Comparison of ENCODE assay signal across 8 cellular contexts in the genomic region with DNA sequence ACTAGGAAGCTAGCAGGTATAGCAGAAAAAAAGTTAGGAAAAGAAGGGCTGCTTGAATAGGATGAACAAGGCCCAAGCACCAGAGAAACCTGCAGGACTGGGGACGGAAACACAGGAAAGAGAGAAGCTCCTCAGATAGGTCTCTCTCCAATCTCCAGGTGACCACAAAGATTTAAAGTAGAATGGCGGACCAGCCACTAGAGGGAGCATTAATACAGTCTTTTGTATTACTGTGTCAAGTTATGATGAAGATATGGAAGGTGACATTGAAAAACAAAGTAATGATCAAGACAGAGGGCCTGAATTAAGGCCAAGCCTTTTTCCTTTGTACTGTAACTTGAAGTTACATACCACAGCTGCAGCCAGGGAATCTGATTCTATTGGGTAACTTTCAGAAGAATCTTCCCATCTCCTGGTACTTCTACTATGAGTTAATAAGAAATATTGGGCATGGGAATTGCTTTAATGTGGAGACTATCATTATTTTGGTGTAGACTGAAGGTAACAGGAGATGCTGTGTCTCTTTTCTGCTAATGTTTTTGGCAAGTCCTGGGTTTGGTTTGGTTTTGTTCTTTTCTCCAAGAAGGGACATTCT. TPM values are rescaled to one million over a fixed set of nuclear protein-coding genes. Genes with fewer than 3 reads are reported as not detected.
DNase-seq lines count a peak whose midpoint lies in the region; ATAC-seq and TF ChIP-seq lines count a peak whose summit lies in the region.

No MANE protein-coding gene starts in this region.

- TF ChIP-seq CTCF in OCI-LY3 (IDR thresholded peaks at IDR 0.05; ENCODE audit: low read depth, low read length): peak; percentile 76
- TF ChIP-seq CTCF in gastroesophageal sphincter (IDR thresholded peaks at IDR 0.05): peak; percentile 45 to 58 (median 48)
- peak; percentile 10 to 52 (median 26) for TF ChIP-seq CTCF in sigmoid colon (IDR thresholded peaks at IDR 0.05)

- no peaks in the 10 kb centered on the region for H4K20me1 ChIP-seq in OCI-LY3 (ENCODE audit: insufficient read depth, low read length)

- intact Hi-C loops in sigmoid colon (cut with DNase I): no loop called here

- no peak overlapping the region for H3K9ac ChIP-seq in OCI-LY3 (ENCODE audit: low read length)

- 15 to 25% methylated on average over 2 of the region's 2 CpGs for WGBS in gastroesophageal sphincter (ENCODE audit: low coverage in 1 of 2), 2 donors
- 10 to 12% methylated on average over 2 of the region's 2 CpGs for WGBS in sigmoid colon, 2 donors

- H3K27me3 ChIP-seq in OCI-LY3 (ENCODE audit: low read depth, low read length): peaks cover 12% of the 10 kb centered on the region; the same call in 1 of the 2 replicates
- no peaks in the 10 kb centered on the region for H3K27me3 ChIP-seq in gastroesophageal sphincter
- H3K27me3 ChIP-seq in sigmoid colon: no peaks in the 10 kb centered on the region

- peaks cover 29% of the 10 kb centered on the region for H3K4me1 ChIP-seq in OCI-LY3 (ENCODE audit: low read length)
- no peaks in the 10 kb centered on the region for H3K4me1 ChIP-seq in gastroesophageal sphincter
- H3K4me1 ChIP-seq in sigmoid colon: no peaks in the 10 kb centered on the region

- no peak overlapping the region for H3K27ac ChIP-seq in OCI-LY3 (ENCODE audit: low read length)
- H3K27ac ChIP-seq in gastroesophageal sphincter: no peak overlapping the region
- no peak overlapping the region for H3K27ac ChIP-seq in sigmoid colon

- ATAC-seq in GM19035 (IDR thresholded peaks at IDR 0.05; ENCODE audit: unreplicated experiment): peak; percentile 78
- peak; percentile 89 for ATAC-seq in HG03159 (IDR thresholded peaks at IDR 0.05; ENCODE audit: unreplicated experiment)
- no peak for ATAC-seq in gastroesophageal sphincter

- H3K36me3 ChIP-seq in OCI-LY3 (replicated peaks; ENCODE audit: low read depth, low read length) (no peaks in the 10 kb centered on the region), gastroesophageal sphincter (no peaks in the 10 kb centered on the region), sigmoid colon (no peaks in the 10 kb centered on the region)

- no peaks in the 10 kb centered on the region for H3K79me2 ChIP-seq in OCI-LY3 (ENCODE audit: low read length)

- peak; percentile 54 for DNase-seq in COLO829 (ENCODE audit: low spot score)
- DNase-seq in activated T-helper 1 cell treated with Interleukin-2 at 50 U/mL for 16 hours (ENCODE audit: low read depth): peak; percentile 29
- no peak for DNase-seq in sigmoid colon
- no peak for DNase-seq in GOT3 (lab: John Stamatoyannopoulos, UW)

- H3K9me3 ChIP-seq in OCI-LY3 (ENCODE audit: insufficient read depth, low read length) (no peaks in the 10 kb centered on the region), gastroesophageal sphincter (peaks cover 0 to 4% (median 0%) of the 10 kb centered on the region in 3 donors), sigmoid colon (no peaks in the 10 kb centered on the region)

- no peak overlapping the region for H2AFZ ChIP-seq in OCI-LY3 (ENCODE audit: low read depth, low read length)

- no peak for TF ChIP-seq EP300 in gastroesophageal sphincter (IDR thresholded peaks at IDR 0.05)
- TF ChIP-seq EP300 in sigmoid colon (IDR thresholded peaks at IDR 0.05): no peak

- H3K4me2 ChIP-seq in OCI-LY3 (ENCODE audit: low read length): peak overlapping the region; percentile 43

- H3K4me3 ChIP-seq in OCI-LY3 (ENCODE audit: low read length) (no peak overlapping the region), gastroesophageal sphincter (no peak overlapping the region), sigmoid colon (no peak overlapping the region)

- TF ChIP-seq POLR2A in gastroesophageal sphincter (IDR thresholded peaks at IDR 0.05) (no peak), sigmoid colon (IDR thresholded peaks at IDR 0.05) (no peak)

RNA-seq across cellular contexts. Expression of a gene that starts 33.8 kb away (rescaled TPM):
- not detected for total RNA-seq in gastroesophageal sphincter
- total RNA-seq in sigmoid colon: under 1 TPM in 2 of 4 donors, not detected in 2; 0.28 to 0.41 TPM
- polyA plus RNA-seq in sigmoid colon: under 1 TPM in 1 of 3 donors, not detected in 2; 0.06 TPM

RNA-seq across cellular contexts. Expression of a gene that starts 44.9 kb away (rescaled TPM):
- total RNA-seq in gastroesophageal sphincter: not detected
- total RNA-seq in sigmoid colon: not detected
- not detected for polyA plus RNA-seq in sigmoid colon

RNA-seq across cellular contexts. Expression of a gene that starts 54.8 kb away (rescaled TPM):
- total RNA-seq in gastroesophageal sphincter (10 to 100 TPM; 12.6 to 35.0 (median 18.6) TPM), sigmoid colon (10 to 100 TPM; 18.3 to 97.5 (median 20.1) TPM)
- 10 to 100 TPM; 23.4 to 51.1 (median 28.9) TPM for polyA plus RNA-seq in sigmoid colon

Comparison
In these comparisons a context has a peak if more than half of its experiments do, and no peak if none do; other contexts are left out.
1. DNase-seq: peak in COLO829 (single experiment) and activated T-helper 1 cell treated with Interleukin-2 at 50 U/mL for 16 hours (single experiment); none in sigmoid colon (single experiment) and GOT3 (single experiment).
2. CTCF ChIP-seq: peak in every context shown above with its lines; median percentile 76 in OCI-LY3; 48 in gastroesophageal sphincter; 26 in sigmoid colon.